ENCODE assay signal across 8 cellular contexts in genomic region chr15:74375303-74375693, GRCh38. TPM values are rescaled to one million over a fixed set of nuclear protein-coding genes. Genes with fewer than 3 reads are reported as not detected.
DNase-seq lines count a peak whose midpoint lies in the region; ATAC-seq and TF ChIP-seq lines count a peak whose summit lies in the region.

No MANE protein-coding gene starts in this region.

- no peak overlapping the region for H3K4me3 ChIP-seq in Jurkat, Clone E6-1 (ENCODE audit: low read length)
- H3K4me3 ChIP-seq in OCI-LY3 (ENCODE audit: low read length) (peak overlapping the region; percentile 84), epithelial cell of esophagus (ENCODE audit: low read length) (no peak overlapping the region)

- DNase-seq in DMS79 (lab: John Stamatoyannopoulos, UW) (peak; percentile 51), epithelial cell of esophagus (ENCODE audit: low read depth) (peak; percentile 87), mucosa of gallbladder (ENCODE audit: low spot score) (peak; percentile 86)
- peak; percentile 82 for DNase-seq in Jurkat, Clone E6-1 (ENCODE audit: low read depth, low spot score)
- peak; percentile 68 for DNase-seq in activated CD8-positive, alpha-beta memory T cell treated with anti-CD3 and anti-CD28 coated beads, Interleukin-2, amount 50 U/mL, for 24 hours (ENCODE audit: extremely low read depth)

- H3K9me3 Mint-ChIP-seq in stimulated activated memory B cell treated with anti-CD40 and anti-IgM and Interleukin-4, amounts not matched to agents 10 μg/mL and 1 μg/mL and 100 μg/mL, for 72 hours: no peaks in the 10 kb centered on the region

- H3K9ac ChIP-seq in OCI-LY3 (ENCODE audit: low read length): peak overlapping the region; percentile 40

- peaks cover 60% of the 10 kb centered on the region for H3K4me1 ChIP-seq in OCI-LY3 (ENCODE audit: low read length)

- TF ChIP-seq CTCF in OCI-LY3 (IDR thresholded peaks at IDR 0.05; ENCODE audit: low read depth, low read length): peak; percentile 95
- peak; percentile 95 for TF ChIP-seq CTCF in epithelial cell of esophagus (IDR thresholded peaks at IDR 0.05; ENCODE audit: insufficient read depth, low read depth, low read length, missing control alignments)

- peak overlapping the region; percentile 72 for H3K4me3 Mint-ChIP-seq in stimulated activated memory B cell treated with anti-CD40 and anti-IgM and Interleukin-4, amounts not matched to agents 10 μg/mL and 1 μg/mL and 100 μg/mL, for 72 hours

- peak overlapping the region; percentile 65 for H3K27ac Mint-ChIP-seq in stimulated activated memory B cell treated with anti-CD40 and anti-IgM and Interleukin-4, amounts not matched to agents 10 μg/mL and 1 μg/mL and 100 μg/mL, for 72 hours

- no peak overlapping the region; the same call in 1 of the 2 replicates for H3K27ac ChIP-seq in OCI-LY3 (ENCODE audit: low read length)

- H3K27me3 ChIP-seq in OCI-LY3 (ENCODE audit: low read depth, low read length): no peaks in the 10 kb centered on the region

- ATAC-seq in stimulated activated memory B cell treated with anti-CD40 and anti-IgM and Interleukin-4, amounts not matched to agents 10 μg/mL and 1 μg/mL and 100 μg/mL, for 72 hours: peak; percentile 67
- ATAC-seq in GM19023 (IDR thresholded peaks at IDR 0.05; ENCODE audit: unreplicated experiment): no peak

- H3K27me3 Mint-ChIP-seq in stimulated activated memory B cell treated with anti-CD40 and anti-IgM and Interleukin-4, amounts not matched to agents 10 μg/mL and 1 μg/mL and 100 μg/mL, for 72 hours: no peaks in the 10 kb centered on the region

- H3K79me2 ChIP-seq in OCI-LY3 (ENCODE audit: low read length): no peaks in the 10 kb centered on the region

- H4K20me1 ChIP-seq in OCI-LY3 (ENCODE audit: insufficient read depth, low read length): no peaks in the 10 kb centered on the region

- peak overlapping the region; percentile 93 for H3K4me2 ChIP-seq in OCI-LY3 (ENCODE audit: low read length)

- no peaks in the 10 kb centered on the region for H3K36me3 Mint-ChIP-seq in stimulated activated memory B cell treated with anti-CD40 and anti-IgM and Interleukin-4, amounts not matched to agents 10 μg/mL and 1 μg/mL and 100 μg/mL, for 72 hours

- H2AFZ ChIP-seq in OCI-LY3 (ENCODE audit: low read depth, low read length): peak overlapping the region; percentile 39; the same call in 1 of the 2 replicates

- H3K9me3 ChIP-seq in OCI-LY3 (ENCODE audit: insufficient read depth, low read length): no peaks in the 10 kb centered on the region

- H3K36me3 ChIP-seq in OCI-LY3 (replicated peaks; ENCODE audit: low read depth, low read length): no peaks in the 10 kb centered on the region

- H3K4me1 Mint-ChIP-seq in stimulated activated memory B cell treated with anti-CD40 and anti-IgM and Interleukin-4, amounts not matched to agents 10 μg/mL and 1 μg/mL and 100 μg/mL, for 72 hours: peaks cover 50% of the 10 kb centered on the region

RNA-seq across cellular contexts. Expression of gene CYP11A1, which starts 7.9 kb away (rescaled TPM):
- polyA plus RNA-seq in Jurkat, Clone E6-1 (2012; ENCODE audit: insufficient read depth, insufficient read length): not detected
- total RNA-seq in mucosa of gallbladder: 0.72 TPM

RNA-seq across cellular contexts. Expression of gene SEMA7A, which starts 58.5 kb away (rescaled TPM):
- 7.7 TPM for polyA plus RNA-seq in Jurkat, Clone E6-1 (2012; ENCODE audit: insufficient read depth, insufficient read length)
- total RNA-seq in mucosa of gallbladder: 3.2 TPM
